23 cellular contexts compared by ENCODE assay signal in genomic region chr4:3232001-3232400, GRCh38. TPM values are rescaled to one million over a fixed set of nuclear protein-coding genes. Genes with fewer than 3 reads are reported as not detected.
"Had no signal": no experiment of that assay in that cellular context is flagged by ENCODE, and none has a peak within 500 bp of the region (broad histone marks: within the 10 kb centered on the region; RNA-seq: fewer than 3 reads in every experiment).

No MANE protein-coding gene starts in this region.

- DNase-seq: cortex of kidney; effector CD8-positive, alpha-beta T cell; mesenchymal stem cell; midbrain; naive B cell; sigmoid colon; stimulated activated CD4-positive, alpha-beta T cell treated with anti-CD3 and anti-CD28 coated beads, Interleukin-2, amount 100 ng/mL, for 24 hours; stimulated activated CD4-positive, alpha-beta T cell treated with anti-CD3 and anti-CD28 coated beads, Interleukin-4, amount 100 ng/mL, for 4 hours; stimulated activated naive CD4-positive, alpha-beta T cell; thyroid gland had no signal

- FAIRE-seq: frontal cortex, islet of Langerhans, urothelium cell line had no signal

- H3K4me3 ChIP-seq: dorsolateral prefrontal cortex, heart left ventricle, left lung, lung, right atrium auricular region, sigmoid colon, skin epidermis, suprapubic skin, thyroid gland had no signal

- H3K9me3 ChIP-seq: heart left ventricle, left lung, neutrophil, right atrium auricular region, sigmoid colon, suprapubic skin, thyroid gland had no signal

- H3K4me1 ChIP-seq: right atrium auricular region, suprapubic skin, thyroid gland had no signal

- H3K27ac ChIP-seq: dorsolateral prefrontal cortex, heart left ventricle, left lung, neutrophil, right atrium auricular region, sigmoid colon, skin epidermis, suprapubic skin, thyroid gland had no signal

- H3K27me3 ChIP-seq: dorsolateral prefrontal cortex, heart left ventricle, left lung, neutrophil, right atrium auricular region, sigmoid colon, suprapubic skin, thyroid gland had no signal

- ATAC-seq: esophagus mucosa, heart left ventricle, left lung had no signal

RNA-seq across cellular contexts. Expression of gene MSANTD1, which starts 17.0 kb away (rescaled TPM):
- total RNA-seq: right atrium auricular region had no signal
- polyA plus RNA-seq: fibroblast of lung had no signal
